ENCODE assay signal across 1 cellular context in the genomic region with DNA sequence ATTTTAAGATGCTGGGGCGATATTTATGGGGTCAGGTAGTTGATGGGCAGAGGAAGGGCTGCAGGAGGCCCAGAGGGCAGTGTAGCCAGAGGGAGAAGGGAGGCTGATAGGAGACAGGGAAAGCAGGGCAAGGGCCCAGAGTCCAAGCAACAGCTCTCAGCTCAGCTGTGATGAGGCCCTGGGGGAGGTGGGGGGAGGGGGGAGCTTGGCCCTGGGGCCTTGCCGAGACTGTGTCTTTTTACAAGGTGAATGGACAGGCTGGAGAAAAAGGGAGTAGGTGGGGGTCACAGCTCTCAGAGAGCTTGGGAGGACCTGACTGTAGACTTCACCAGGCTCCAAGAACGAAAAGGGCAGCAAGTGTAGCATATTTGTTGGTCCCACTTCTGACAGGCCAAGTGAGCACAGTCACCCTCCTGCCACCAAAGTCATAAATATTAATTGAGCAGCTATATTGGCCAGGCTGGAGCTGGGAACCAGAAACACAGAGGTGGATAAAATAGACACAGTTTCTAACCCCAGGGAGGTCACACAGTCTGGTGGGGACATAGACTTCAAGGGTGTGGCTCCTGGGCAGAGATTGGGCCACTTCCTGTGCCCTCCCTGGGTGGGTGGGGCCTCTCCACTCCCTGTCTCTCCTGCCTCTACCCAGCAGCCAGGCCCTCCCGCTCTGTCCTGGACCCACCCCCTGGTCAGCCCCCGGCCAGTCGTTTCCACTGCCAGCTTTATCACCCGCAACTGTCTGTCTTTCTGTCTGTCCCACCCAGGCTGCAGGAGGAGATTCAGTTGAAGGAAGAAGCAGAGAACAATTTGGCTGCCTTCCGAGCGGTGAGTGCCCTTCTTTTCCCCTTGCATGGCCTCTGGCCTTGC.
TF ChIP-seq lines count a peak whose summit lies in the region.

No MANE protein-coding gene starts in this region.

TF ChIP-seq in HCT116, 20 proteins besides CTCF, POLR2A, EP300 and RAD21 (continued from another document):
- TF ChIP-seq, protein P1, sequence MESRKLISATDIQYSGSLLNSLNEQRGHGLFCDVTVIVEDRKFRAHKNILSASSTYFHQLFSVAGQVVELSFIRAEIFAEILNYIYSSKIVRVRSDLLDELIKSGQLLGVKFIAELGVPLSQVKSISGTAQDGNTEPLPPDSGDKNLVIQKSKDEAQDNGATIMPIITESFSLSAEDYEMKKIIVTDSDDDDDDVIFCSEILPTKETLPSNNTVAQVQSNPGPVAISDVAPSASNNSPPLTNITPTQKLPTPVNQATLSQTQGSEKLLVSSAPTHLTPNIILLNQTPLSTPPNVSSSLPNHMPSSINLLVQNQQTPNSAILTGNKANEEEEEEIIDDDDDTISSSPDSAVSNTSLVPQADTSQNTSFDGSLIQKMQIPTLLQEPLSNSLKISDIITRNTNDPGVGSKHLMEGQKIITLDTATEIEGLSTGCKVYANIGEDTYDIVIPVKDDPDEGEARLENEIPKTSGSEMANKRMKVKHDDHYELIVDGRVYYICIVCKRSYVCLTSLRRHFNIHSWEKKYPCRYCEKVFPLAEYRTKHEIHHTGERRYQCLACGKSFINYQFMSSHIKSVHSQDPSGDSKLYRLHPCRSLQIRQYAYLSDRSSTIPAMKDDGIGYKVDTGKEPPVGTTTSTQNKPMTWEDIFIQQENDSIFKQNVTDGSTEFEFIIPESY (IDR thresholded peaks at IDR 0.05; ENCODE audit: extremely low read depth, insufficient replicate concordance, low read length): no peak
- no peak for TF ChIP-seq SIN3A (IDR thresholded peaks at IDR 0.05; ENCODE audit: low read depth)
